ENCODE assay signal across 8 cellular contexts in genomic region chr3:53252947-53253322, GRCh38. TPM values are rescaled to one million over a fixed set of nuclear protein-coding genes. Genes with fewer than 3 reads are reported as not detected.
DNase-seq lines count a peak whose midpoint lies in the region; ATAC-seq, FAIRE-seq and TF ChIP-seq lines count a peak whose summit lies in the region.
"Not testable (repeated sequence)": the region's sequence is repeated elsewhere in the genome, so short reads cannot be mapped to it uniquely, and the experiment has no call there.

No MANE protein-coding gene starts in this region.

- H2BK15ac ChIP-seq in IMR-90 (ENCODE audit: low read depth, low read length); H1 (ENCODE audit: low read length): not testable (repeated sequence)

- dilution Hi-C loops in IMR-90 (cut with HindIII; ENCODE audit: low sequenced_read_pairs, unreplicated experiment): not testable (repeated sequence)

- H3K4me3 ChIP-seq in CD8-positive, alpha-beta T cell (ENCODE audit: low read depth, low read length); IMR-90 (ENCODE audit: insufficient read depth, low read depth, low read length): not testable (repeated sequence)
- peak overlapping the region; percentile 18 to 100 (median 66); a peak in 6 of 8 replicates for H3K4me3 ChIP-seq in H1 (ENCODE audit: extremely low read depth in 1 of 4, insufficient read depth in 2 of 4, low read depth in 3 of 4, low read length in 4 of 4)
- H3K4me3 ChIP-seq in iPS-11a (ENCODE audit: low read depth, low read length): peak overlapping the region; percentile 24
- peak overlapping the region in 1 of 3 donors; percentile 94 for H3K4me3 ChIP-seq in thyroid gland (replicated peaks in 1 of 3)

- not testable (repeated sequence) for BruUV-seq in IMR-90 (replicated peaks; lab: Mats Ljungman, UMichigan)

- not testable (repeated sequence) for H2BK120ac ChIP-seq in IMR-90 (ENCODE audit: low read depth, low read length); H1 (replicated peaks; ENCODE audit: low read depth, low read length)

- TF ChIP-seq CTCF in CD8-positive, alpha-beta T cell (IDR thresholded peaks at IDR 0.05); IMR-90 (conservative IDR thresholded peaks at IDR 0.05; ENCODE audit: low read depth, low read length); VCaP (conservative IDR thresholded peaks at IDR 0.05); H1 (IDR thresholded peaks at IDR 0.05; ENCODE audit: control extremely low read depth in 1 of 3, insufficient read depth in 1 of 3, low read depth in 1 of 3, low read length in 3 of 3); nephron (IDR thresholded peaks at IDR 0.05; ENCODE audit: unreplicated experiment in 3 of 3); thyroid gland (IDR thresholded peaks at IDR 0.05): not testable (repeated sequence)

- TF ChIP-seq EP300 in H1 (IDR thresholded peaks at IDR 0.05; ENCODE audit: borderline replicate concordance in 1 of 2, low read depth in 2 of 2, low read length in 2 of 2): not testable (repeated sequence)

- not testable (repeated sequence) for H3K27me3 Mint-ChIP-seq in CD8-positive, alpha-beta T cell (ENCODE audit: low read depth); activated naive CD8-positive, alpha-beta T cell treated with anti-CD3 and anti-CD28 coated beads for 36 hours; nephron (ENCODE audit: low read depth)

- H3K56ac ChIP-seq in IMR-90 (ENCODE audit: extremely low read depth, insufficient read depth, low read length); H1 (replicated peaks; ENCODE audit: insufficient read length, low read depth, low read length): not testable (repeated sequence)

- not testable (repeated sequence) for H4K91ac ChIP-seq in IMR-90 (ENCODE audit: insufficient read depth, low read depth, low read length); H1 (replicated peaks; ENCODE audit: insufficient read length, low read length)

- H3K27me3 ChIP-seq in CD8-positive, alpha-beta T cell (ENCODE audit: insufficient read depth, low read length); IMR-90 (ENCODE audit: control insufficient read depth, insufficient read depth, low read length); H1 (replicated peaks in 1 of 4; ENCODE audit: control insufficient read depth in 3 of 4, extremely low read depth in 1 of 4, insufficient read depth in 3 of 4, low read length in 3 of 4); thyroid gland: not testable (repeated sequence)

- H3K79me2 ChIP-seq in H1 (ENCODE audit: control insufficient read depth in 1 of 2, insufficient read depth in 2 of 2, low read length in 2 of 2): peaks cover 63 to 81% of the 10 kb centered on the region in 2 experiments

- peak overlapping the region; percentile 45 for H3K4me3 Mint-ChIP-seq in CD8-positive, alpha-beta T cell
- H3K4me3 Mint-ChIP-seq in activated naive CD8-positive, alpha-beta T cell treated with anti-CD3 and anti-CD28 coated beads for 36 hours: peak overlapping the region; percentile 93
- peak overlapping the region in 2 of 3 experiments; percentile 16 to 59 for H3K4me3 Mint-ChIP-seq in nephron

- not testable (repeated sequence) for H3K27ac Mint-ChIP-seq in CD8-positive, alpha-beta T cell; activated naive CD8-positive, alpha-beta T cell treated with anti-CD3 and anti-CD28 coated beads for 36 hours
- H3K27ac Mint-ChIP-seq in nephron: peak overlapping the region in 1 of 3 experiments; percentile 56

- H3K9me3 Mint-ChIP-seq in CD8-positive, alpha-beta T cell; activated naive CD8-positive, alpha-beta T cell treated with anti-CD3 and anti-CD28 coated beads for 36 hours; nephron: not testable (repeated sequence)

- peaks cover 59% of the 10 kb centered on the region for H3K4me1 Mint-ChIP-seq in CD8-positive, alpha-beta T cell (ENCODE audit: low read depth)
- H3K4me1 Mint-ChIP-seq in activated naive CD8-positive, alpha-beta T cell treated with anti-CD3 and anti-CD28 coated beads for 36 hours: peaks cover 37% of the 10 kb centered on the region
- peaks cover 17% of the 10 kb centered on the region for H3K4me1 Mint-ChIP-seq in nephron

- ATAC-seq in CD8-positive, alpha-beta T cell; IMR-90 (ENCODE audit: low read depth): not testable (repeated sequence)

- H2BK12ac ChIP-seq in H1 (ENCODE audit: low read depth, low read length): peak overlapping the region; percentile 77

- not testable (repeated sequence) for DNase-seq in CD8-positive, alpha-beta T cell; IMR-90; activated naive CD8-positive, alpha-beta T cell treated with anti-CD3 and anti-CD28 coated beads for 36 hours; H1 (ENCODE audit: low read depth in 1 of 2, low spot score in 2 of 2); thyroid gland

- not testable (repeated sequence) for H3K4ac ChIP-seq in IMR-90 (ENCODE audit: low read depth, low read length); H1 (replicated peaks; ENCODE audit: insufficient read length, low read depth, low read length)

- POLR2A ChIA-PET in CD8-positive, alpha-beta T cell (lab: Charles Lee); IMR-90 (lab: Charles Lee; ENCODE audit: unreplicated experiment): not testable (repeated sequence)
- POLR2A ChIA-PET in H1 (lab: Charles Lee; ENCODE audit: partially characterized antibody): interaction anchor here (0.6 to 20.5 kb wide), 10 partner anchors 13 to 1117 kb away, joined by 3 to 449 read pairs (median 10); partner anchors contain the start of gene DCP1A

- H3K4me2 ChIP-seq in IMR-90 (ENCODE audit: low read depth, low read length) (peak overlapping the region; percentile 97), H1 (ENCODE audit: insufficient read depth in 1 of 2, low read depth in 2 of 2, low read length in 2 of 2) (peak overlapping the region; percentile 67 to 98)

- peak overlapping the region; percentile 82; the same call in 1 of the 2 replicates for H3K23ac ChIP-seq in IMR-90 (ENCODE audit: low read depth, low read length)
- H3K23ac ChIP-seq in H1 (ENCODE audit: insufficient read length): not testable (repeated sequence)

- not testable (repeated sequence) for H2BK20ac ChIP-seq in IMR-90 (ENCODE audit: low read depth, low read length)
- H2BK20ac ChIP-seq in H1 (ENCODE audit: low read length): peak overlapping the region; percentile 23; the same call in 1 of the 2 replicates

- H3K9me1 ChIP-seq in IMR-90 (ENCODE audit: insufficient read depth, low read length): peaks cover 25% of the 10 kb centered on the region

- not testable (repeated sequence) for TF ChIP-seq RAD21 in IMR-90 (IDR thresholded peaks at IDR 0.05; ENCODE audit: low read length); H1 (IDR thresholded peaks at IDR 0.05 in 1 of 2, conservative IDR thresholded peaks at IDR 0.05 in 1 of 2; ENCODE audit: low read depth in 2 of 2, low read length in 2 of 2)

- not testable (repeated sequence) for H3K9me3 ChIP-seq in CD8-positive, alpha-beta T cell (ENCODE audit: low read length); IMR-90 (ENCODE audit: control insufficient read depth, insufficient read depth, low read length); H1 (ENCODE audit: insufficient read depth in 2 of 2, low read depth in 1 of 2, low read length in 1 of 2); thyroid gland

- H3K36me3 ChIP-seq in CD8-positive, alpha-beta T cell (ENCODE audit: insufficient read depth, low read length); H1 (ENCODE audit: control insufficient read depth in 2 of 4, insufficient read depth in 4 of 4, low read length in 3 of 4); thyroid gland: not testable (repeated sequence)
- peaks cover 15% of the 10 kb centered on the region for H3K36me3 ChIP-seq in IMR-90 (ENCODE audit: control insufficient read depth, insufficient read depth, low read length)

- peak overlapping the region; percentile 66; the same call in 1 of the 2 replicates for H2AK5ac ChIP-seq in IMR-90 (ENCODE audit: low read depth, low read length)
- not testable (repeated sequence) for H2AK5ac ChIP-seq in H1 (ENCODE audit: low read depth, low read length)

- in situ Hi-C loops in IMR-90 (cut with MboI; ENCODE audit: low sequenced_read_pairs): not testable (repeated sequence)

- CTCF ChIA-PET in CD8-positive, alpha-beta T cell (lab: Charles Lee); IMR-90 (lab: Yijun Ruan, JAX): not testable (repeated sequence)
- CTCF ChIA-PET in H1 (lab: Charles Lee; ENCODE audit: partially characterized antibody): interaction anchor here (0.8 to 10.6 kb wide), 7 partner anchors 12 to 104 kb away, joined by 3 to 64 read pairs (median 4); no protein-coding TSS in a partner anchor

- not testable (repeated sequence) for H3K27ac ChIP-seq in CD8-positive, alpha-beta T cell (ENCODE audit: low read depth, low read length)
- H3K27ac ChIP-seq in IMR-90 (ENCODE audit: insufficient read depth, low read length) (peak overlapping the region; percentile 39; the same call in 1 of the 2 replicates), VCaP (peak overlapping the region; percentile 95), H1 (ENCODE audit: low read depth, low read length) (peak overlapping the region; percentile 52; the same call in 1 of the 2 replicates), thyroid gland (peak overlapping the region; percentile 83 to 95 (median 88))

- not testable (repeated sequence) for H2BK5ac ChIP-seq in IMR-90 (ENCODE audit: low read depth, low read length, poor library complexity, severe bottlenecking)
- peak overlapping the region; percentile 85 for H2BK5ac ChIP-seq in H1 (ENCODE audit: low read depth, low read length)

- H4K5ac ChIP-seq in IMR-90 (ENCODE audit: low read depth, low read length); H1 (ENCODE audit: insufficient read length, low read depth, low read length): not testable (repeated sequence)

- not testable (repeated sequence) for H4K8ac ChIP-seq in IMR-90 (ENCODE audit: low read depth in 2 of 2, low read length in 2 of 2); H1 (ENCODE audit: extremely low read depth, insufficient read depth, low read length)

- H3K36me3 Mint-ChIP-seq in CD8-positive, alpha-beta T cell; nephron (ENCODE audit: low read depth): not testable (repeated sequence)
- H3K36me3 Mint-ChIP-seq in activated naive CD8-positive, alpha-beta T cell treated with anti-CD3 and anti-CD28 coated beads for 36 hours: peaks cover 37% of the 10 kb centered on the region

- 72% methylated on average over 4 of the region's 8 CpGs; no CpG with 5 or more reads in 1 of the 2 experiments for WGBS in IMR-90 (ENCODE audit: extremely low coverage in 2 of 2, insufficient read length in 1 of 2), 2 experiments
- 50% methylated on average over 8 of the region's 8 CpGs; no CpG with 5 or more reads in 1 of the 2 experiments for WGBS in H1 (ENCODE audit: extremely low coverage in 1 of 2, insufficient coverage in 1 of 2, insufficient read length in 1 of 2, insufficient replicate concordance in 2 of 2, low coverage in 1 of 2, low lambda C conversion rate in 2 of 2, missing lambda C conversion rate in 1 of 2), 2 experiments
- 73 to 79% methylated on average over 8 of the region's 8 CpGs for WGBS in thyroid gland, 2 donors

- not testable (repeated sequence) for TF ChIP-seq POLR2A in IMR-90 (IDR thresholded peaks at IDR 0.05; ENCODE audit: low read depth, low read length); H1 (IDR thresholded peaks at IDR 0.05; ENCODE audit: control extremely low read depth in 1 of 2, low read depth in 2 of 2, low read length in 2 of 2); thyroid gland (IDR thresholded peaks at IDR 0.05)

- H3K4me1 ChIP-seq in CD8-positive, alpha-beta T cell (ENCODE audit: insufficient read depth, low read length): peaks cover 45% of the 10 kb centered on the region
- peaks cover 21% of the 10 kb centered on the region for H3K4me1 ChIP-seq in IMR-90 (ENCODE audit: control insufficient read depth, insufficient read depth, low read length)
- peaks cover 18 to 37% (median 23%) of the 10 kb centered on the region in 4 experiments for H3K4me1 ChIP-seq in H1 (replicated peaks in 1 of 4; ENCODE audit: control insufficient read depth in 3 of 4, insufficient read depth in 4 of 4, low read length in 3 of 4)
- peaks cover 50 to 66% of the 10 kb centered on the region in 2 donors for H3K4me1 ChIP-seq in thyroid gland

- H2AFZ ChIP-seq in IMR-90 (replicated peaks; ENCODE audit: low read length, poor library complexity); H1 (ENCODE audit: low read length): not testable (repeated sequence)

- peaks cover 18% of the 10 kb centered on the region for H3K23me2 ChIP-seq in H1 (ENCODE audit: low read depth, low read length)

- not testable (repeated sequence) for H2AK9ac ChIP-seq in IMR-90 (replicated peaks; ENCODE audit: low read depth, low read length, poor library complexity)

- intact Hi-C loops in CD8-positive, alpha-beta T cell (cut with DNase I, micrococcal nuclease): loop anchor here in 1 of 2 experiments (10.0 kb wide), 2 partner anchors 88 to 642 kb away; partner anchors contain the start of genes PRKCD and SELENOK
- intact Hi-C loops in IMR-90 (cut with micrococcal nuclease); thyroid gland (cut with DNase I): not testable (repeated sequence)

- not testable (repeated sequence) for FAIRE-seq in H1 (lab: Jason Lieb, UNC)

- peak overlapping the region; percentile 51; the same call in 1 of the 2 replicates for H3K14ac ChIP-seq in IMR-90 (replicated peaks; ENCODE audit: low read depth, low read length)
- H3K14ac ChIP-seq in H1 (ENCODE audit: insufficient read length): not testable (repeated sequence)

- H3K79me1 ChIP-seq in IMR-90 (ENCODE audit: low read depth in 1 of 2, low read length in 2 of 2) (peaks cover 0 to 54% of the 10 kb centered on the region in 2 experiments; a peak in 3 of 4 replicates), H1 (ENCODE audit: low read depth, low read length) (peaks cover 17% of the 10 kb centered on the region)

- not testable (repeated sequence) for H3K18ac ChIP-seq in IMR-90 (ENCODE audit: low read depth, low read length)
- peak overlapping the region; percentile 90 for H3K18ac ChIP-seq in H1 (ENCODE audit: extremely low read depth, low read length)

- peaks cover 79% of the 10 kb centered on the region for H4K20me1 ChIP-seq in IMR-90 (ENCODE audit: insufficient read depth, low read length)
- H4K20me1 ChIP-seq in H1 (replicated peaks in 1 of 2; ENCODE audit: control insufficient read depth in 1 of 2, insufficient read depth in 2 of 2, low read length in 2 of 2): peaks cover 37 to 43% of the 10 kb centered on the region in 2 experiments

- H3K9ac ChIP-seq in IMR-90 (ENCODE audit: low read depth, low read length): not testable (repeated sequence)
- H3K9ac ChIP-seq in H1 (replicated peaks in 1 of 4; ENCODE audit: extremely low read depth in 1 of 4, low read depth in 3 of 4, low read length in 3 of 4): peak overlapping the region in 2 of 4 experiments; percentile 16 to 44; a peak in 4 of 7 replicates

RNA-seq across cellular contexts. Expression of gene TKT, which starts 2.9 kb away (rescaled TPM):
- total RNA-seq in CD8-positive, alpha-beta T cell: 10 to 100 TPM; 94.5 to 99.9 TPM
- total RNA-seq in IMR-90 (2012; rRNA removed) (301 and 349 TPM in 2 replicates), thyroid gland (100 to 1,000 TPM; 468 to 962 (median 800) TPM)
- polyA plus RNA-seq in IMR-90 (2012; rRNA removed) (280 and 325 TPM in 2 replicates), H1 (2011; rRNA removed) (418 and 649 TPM in 2 replicates)
- polyA plus RNA-seq in IMR-90 (2012; cell fraction: cytosol; rRNA removed): 199 and 222 TPM in 2 replicates
- 167 and 314 TPM in 2 replicates for polyA plus RNA-seq in IMR-90 (2012; cell fraction: nucleus; rRNA removed; ENCODE audit: low replicate concordance)
- 100 to 1,000 TPM; 285 to 287 TPM for total RNA-seq in activated naive CD8-positive, alpha-beta T cell treated with anti-CD3 and anti-CD28 coated beads for 36 hours
- total RNA-seq in H1 (2021; fragmentation: NEBNext Ultra II Directional; extraction: Animal tissue kit (Norgen Biotek cat#: 25700)): 975 and 986 TPM in 2 replicates
- polyA plus RNA-seq in H1 (2011; cell fraction: cytosol; rRNA removed): 449 TPM
- polyA plus RNA-seq in H1 (2011; cell fraction: nucleus; rRNA removed): 987 TPM
- polyA plus RNA-seq in H1 (2012, experiment 1 of 2): 570 to 1,148 TPM (median 1,049 TPM) in 4 replicates
- polyA plus RNA-seq in H1 (2012, experiment 2 of 2): 841 TPM
- polyA plus RNA-seq in H1 (2013, experiment 1 of 2): 760 TPM
- polyA plus RNA-seq in H1 (2013, experiment 2 of 2): 785 TPM
- 353 and 390 TPM in 2 replicates for polyA minus RNA-seq in H1 (2011; rRNA and poly(A)+ RNA removed)
- polyA minus RNA-seq in H1 (2011; cell fraction: cytosol; rRNA and poly(A)+ RNA removed): 430 TPM
- 346 TPM for polyA minus RNA-seq in H1 (2011; cell fraction: nucleus; rRNA and poly(A)+ RNA removed)

Comparison
In these comparisons a context has a peak if more than half of its experiments do, and no peak if none do; other contexts are left out.
1. H3K4me3 Mint-ChIP-seq: peak in every context shown above with its lines; median percentile 93 in activated naive CD8-positive, alpha-beta T cell treated with anti-CD3 and anti-CD28 coated beads for 36 hours; 45 in CD8-positive, alpha-beta T cell; 38 in nephron.